Comparison of ENCODE assay signal across 8 cellular contexts in the genomic region with DNA sequence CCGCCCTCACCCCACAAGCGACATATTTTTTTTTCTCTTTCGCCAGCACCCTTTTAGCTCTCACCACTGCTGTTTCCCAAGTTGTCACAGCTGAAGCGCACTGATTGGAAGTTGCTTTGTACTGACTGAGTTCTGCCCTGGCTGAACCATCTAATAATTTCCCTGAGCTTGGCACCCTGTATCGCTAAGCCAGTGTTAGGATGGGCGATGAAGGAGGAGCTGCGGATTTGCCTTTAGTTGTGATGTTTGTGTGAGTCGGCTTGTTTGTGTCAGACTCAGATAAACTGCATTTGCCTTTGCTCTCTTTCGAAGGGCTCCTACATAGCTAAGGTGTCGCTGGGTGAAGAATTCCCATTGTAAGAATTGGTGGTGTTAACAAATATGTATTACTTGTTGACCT. TPM values are rescaled to one million over a fixed set of nuclear protein-coding genes. Genes with fewer than 3 reads are reported as not detected.
DNase-seq lines count a peak whose midpoint lies in the region; ATAC-seq and TF ChIP-seq lines count a peak whose summit lies in the region.

No MANE protein-coding gene starts in this region.

- H3K27me3 ChIP-seq in ascending aorta (no peaks in the 10 kb centered on the region), liver (ENCODE audit: control insufficient read depth in 4 of 4, insufficient read depth in 4 of 4, low read length in 3 of 4) (no peaks in the 10 kb centered on the region), thoracic aorta (replicated peaks; ENCODE audit: insufficient read depth) (no peaks in the 10 kb centered on the region)

- H3K9me3 ChIP-seq in ascending aorta (no peaks in the 10 kb centered on the region), liver (ENCODE audit: control insufficient read depth in 4 of 4, low read length in 3 of 4) (no peaks in the 10 kb centered on the region), thoracic aorta (no peaks in the 10 kb centered on the region)

- TF ChIP-seq CTCF in ascending aorta (IDR thresholded peaks at IDR 0.05), result no peak
- TF ChIP-seq CTCF in liver (IDR thresholded peaks at IDR 0.05; ENCODE audit: low read depth, low read length, missing input control), result no peak
- no peak for TF ChIP-seq CTCF in thoracic aorta (IDR thresholded peaks at IDR 0.05)

- H3K4me3 ChIP-seq in ascending aorta, result peak overlapping the region; percentile 76 to 99
- H3K4me3 ChIP-seq in liver (ENCODE audit: low read depth in 1 of 3, low read length in 3 of 3), result peak overlapping the region in 2 of 3 donors; percentile 80 to 87
- peak overlapping the region; percentile 93 for H3K4me3 ChIP-seq in thoracic aorta

- peak overlapping the region; percentile 50 to 63 for H3K9ac ChIP-seq in liver (ENCODE audit: low read depth in 1 of 2, low read length in 2 of 2)

- intact Hi-C loops in ascending aorta (cut with DNase I), result loop anchor here (2.0 to 10.0 kb wide), 8 partner anchors 130 to 1290 kb away; a partner anchor contains a TSS

- no peak for DNase-seq in activated T-cell treated with anti-CD3 and anti-CD28 coated beads, Interleukin-2, amount 50 U/mL, for 72 hours
- DNase-seq in activated T-cell treated with anti-CD3 and anti-CD28 coated beads for 4 hours, result no peak
- no peak for DNase-seq in ascending aorta (ENCODE audit: low spot score in 2 of 2)
- no peak for DNase-seq in thoracic aorta (ENCODE audit: low spot score)

- H3K4me1 ChIP-seq in ascending aorta, result peaks cover 3 to 4% of the 10 kb centered on the region in 2 donors
- peaks cover 5 to 35% (median 19%) of the 10 kb centered on the region in 4 donors for H3K4me1 ChIP-seq in liver (ENCODE audit: control insufficient read depth in 4 of 4, insufficient read depth in 4 of 4, low read length in 3 of 4)
- peaks cover 11 to 33% of the 10 kb centered on the region in 2 donors for H3K4me1 ChIP-seq in thoracic aorta (ENCODE audit: control insufficient read depth in 1 of 2, low read depth in 2 of 2)

- TF ChIP-seq RAD21 in liver (IDR thresholded peaks at IDR 0.05), result no peak

- WGBS in liver, result 33% methylated on average over 10 of the region's 10 CpGs

- H3K36me3 ChIP-seq in ascending aorta (no peaks in the 10 kb centered on the region), liver (ENCODE audit: control insufficient read depth in 4 of 4, insufficient read depth in 3 of 4, low read depth in 1 of 4, low read length in 3 of 4) (peaks cover 0 to 2% (median under 1%) of the 10 kb centered on the region in 4 donors), thoracic aorta (no peaks in the 10 kb centered on the region)

- no peaks in the 10 kb centered on the region for H3K9me3 Mint-ChIP-seq in activated T-cell treated with anti-CD3 and anti-CD28 coated beads, Interleukin-2, amount 50 U/mL, for 72 hours

- peaks cover 0 to 1% of the 10 kb centered on the region in 2 donors for H3K36me3 Mint-ChIP-seq in activated T-cell treated with anti-CD3 and anti-CD28 coated beads, Interleukin-2, amount 50 U/mL, for 72 hours (ENCODE audit: insufficient read depth in 2 of 2)

- no peak for ATAC-seq in activated T-cell treated with anti-CD3 and anti-CD28 coated beads, Interleukin-2, amount 50 U/mL, for 72 hours (replicated peaks in 1 of 2)
- ATAC-seq in thoracic aorta (ENCODE audit: insufficient number of reproducible peaks, low FRiP score, low read depth) (no peak), HG03159 (IDR thresholded peaks at IDR 0.05; ENCODE audit: unreplicated experiment) (no peak), HG02588 (IDR thresholded peaks at IDR 0.05; ENCODE audit: unreplicated experiment) (no peak), GM18498 (IDR thresholded peaks at IDR 0.05; ENCODE audit: unreplicated experiment) (no peak)

- H3K4me3 Mint-ChIP-seq in activated T-cell treated with anti-CD3 and anti-CD28 coated beads, Interleukin-2, amount 50 U/mL, for 72 hours, result peak overlapping the region; percentile 87 to 88

- H3K27ac Mint-ChIP-seq in activated T-cell treated with anti-CD3 and anti-CD28 coated beads, Interleukin-2, amount 50 U/mL, for 72 hours, result no peak overlapping the region

- H3K27ac ChIP-seq in ascending aorta (no peak overlapping the region), liver (ENCODE audit: low read depth in 1 of 2, low read length in 2 of 2) (peak overlapping the region in 1 of 2 donors; percentile 68), thoracic aorta (no peak overlapping the region)

- H3K4me1 Mint-ChIP-seq in activated T-cell treated with anti-CD3 and anti-CD28 coated beads, Interleukin-2, amount 50 U/mL, for 72 hours (ENCODE audit: low read depth), result peaks cover 59% of the 10 kb centered on the region

- peaks cover 22% of the 10 kb centered on the region for H3K27me3 Mint-ChIP-seq in activated T-cell treated with anti-CD3 and anti-CD28 coated beads, Interleukin-2, amount 50 U/mL, for 72 hours (ENCODE audit: low read depth)

TF ChIP-seq in liver, 16 proteins besides CTCF, POLR2A, EP300 and RAD21:
- TF ChIP-seq FOXA1 (IDR thresholded peaks at IDR 0.05) (no peak), EGR1 (IDR thresholded peaks at IDR 0.05; ENCODE audit: low read depth in 2 of 2) (no peak), TAF1 (conservative IDR thresholded peaks at IDR 0.05) (no peak), NR2F2 (IDR thresholded peaks at IDR 0.05) (no peak), JUND (IDR thresholded peaks at IDR 0.05) (no peak), YY1 (IDR thresholded peaks at IDR 0.05) (no peak), GABPA (IDR thresholded peaks at IDR 0.05 in 1 of 2, conservative IDR thresholded peaks at IDR 0.05 in 1 of 2) (no peak), HNF4G (IDR thresholded peaks at IDR 0.05) (no peak), HNF4A (conservative IDR thresholded peaks at IDR 0.05) (no peak), RXRA (IDR thresholded peaks at IDR 0.05) (no peak)
- TF ChIP-seq, protein P1, sequence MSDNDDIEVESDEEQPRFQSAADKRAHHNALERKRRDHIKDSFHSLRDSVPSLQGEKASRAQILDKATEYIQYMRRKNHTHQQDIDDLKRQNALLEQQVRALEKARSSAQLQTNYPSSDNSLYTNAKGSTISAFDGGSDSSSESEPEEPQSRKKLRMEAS (IDR thresholded peaks at IDR 0.05), result no peak
- TF ChIP-seq, protein P2, sequence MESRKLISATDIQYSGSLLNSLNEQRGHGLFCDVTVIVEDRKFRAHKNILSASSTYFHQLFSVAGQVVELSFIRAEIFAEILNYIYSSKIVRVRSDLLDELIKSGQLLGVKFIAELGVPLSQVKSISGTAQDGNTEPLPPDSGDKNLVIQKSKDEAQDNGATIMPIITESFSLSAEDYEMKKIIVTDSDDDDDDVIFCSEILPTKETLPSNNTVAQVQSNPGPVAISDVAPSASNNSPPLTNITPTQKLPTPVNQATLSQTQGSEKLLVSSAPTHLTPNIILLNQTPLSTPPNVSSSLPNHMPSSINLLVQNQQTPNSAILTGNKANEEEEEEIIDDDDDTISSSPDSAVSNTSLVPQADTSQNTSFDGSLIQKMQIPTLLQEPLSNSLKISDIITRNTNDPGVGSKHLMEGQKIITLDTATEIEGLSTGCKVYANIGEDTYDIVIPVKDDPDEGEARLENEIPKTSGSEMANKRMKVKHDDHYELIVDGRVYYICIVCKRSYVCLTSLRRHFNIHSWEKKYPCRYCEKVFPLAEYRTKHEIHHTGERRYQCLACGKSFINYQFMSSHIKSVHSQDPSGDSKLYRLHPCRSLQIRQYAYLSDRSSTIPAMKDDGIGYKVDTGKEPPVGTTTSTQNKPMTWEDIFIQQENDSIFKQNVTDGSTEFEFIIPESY (IDR thresholded peaks at IDR 0.05), result no peak

RNA-seq across cellular contexts. Expression of a gene that starts 1.3 kb away (rescaled TPM):
- 10 to 100 TPM; 11.6 to 12.5 TPM for total RNA-seq in activated T-cell treated with anti-CD3 and anti-CD28 coated beads, Interleukin-2, amount 50 U/mL, for 72 hours
- 7.5 TPM for total RNA-seq in ascending aorta
- 1 to 10 TPM; 2.1 to 5.9 TPM for total RNA-seq in liver
- polyA plus RNA-seq in liver, result 1 to 10 TPM; 4.6 to 7.4 TPM
- 10 to 100 TPM; 11.6 to 13.4 TPM for total RNA-seq in thoracic aorta
